In the genomic region with DNA sequence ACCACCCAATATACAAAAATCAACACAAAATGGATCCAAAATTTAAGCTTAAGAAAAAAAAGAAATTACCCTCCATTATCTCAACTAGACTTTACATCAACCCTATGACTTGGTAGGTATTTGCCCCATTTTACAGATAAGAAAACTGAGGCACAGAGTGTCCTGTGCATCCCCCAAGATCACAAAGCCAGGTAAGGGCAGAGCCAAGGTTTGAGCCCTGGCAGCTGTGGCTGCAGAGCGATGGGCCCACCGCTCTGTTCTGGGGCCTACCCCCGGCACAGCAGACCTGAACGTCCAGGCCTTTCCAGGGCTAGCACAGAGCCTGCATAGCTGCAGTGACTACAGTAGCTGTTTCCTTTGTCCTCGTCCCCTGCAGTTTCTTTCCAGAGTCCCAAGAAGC, we compare ENCODE assay signal across 14 cellular contexts.
DNase-seq lines count a peak whose midpoint lies in the region; ATAC-seq and TF ChIP-seq lines count a peak whose summit lies in the region.
"Had no signal": no experiment of that assay in that cellular context is flagged by ENCODE, and none has a peak within 500 bp of the region (broad histone marks: within the 10 kb centered on the region; RNA-seq: fewer than 3 reads in every experiment).

No MANE protein-coding gene starts in this region.

- DNase-seq in NT2/D1 (ENCODE audit: low read depth, low spot score), result no peak
- DNase-seq in caudate nucleus (lab: John Stamatoyannopoulos, UW), result no peak
- no peak for DNase-seq in mesendoderm
- no peak for DNase-seq in transverse colon
- no peak for DNase-seq in NCI-H2171 (lab: John Stamatoyannopoulos, UW)
- DNase-seq in KBM-7, result no peak
- no peak for DNase-seq in activated CD8-positive, alpha-beta memory T cell treated with anti-CD3 and anti-CD28 coated beads, Interleukin-2, amount 10 ng/mL, durations not matched to agents 7 days and 5 days
- DNase-seq: CD8-positive, alpha-beta memory T cell; DND-41; GF-D8; NCI-H146; NCI-H2081 treated with DMSO at 0.1 percent for 48 hours; NCI-H2227 treated with DMSO at 0.1 percent for 48 hours; SHP77 treated with DMSO at 0.1 percent for 48 hours had no signal

- CTCF ChIA-PET in activated CD8-positive, alpha-beta memory T cell treated with anti-CD3 and anti-CD28 coated beads, Interleukin-2, amount 10 ng/mL, durations not matched to agents 7 days and 5 days (lab: Charles Lee), result interaction anchor here (0.9 to 1.4 kb wide), 2 partner anchors 12 to 20 kb away, joined by 3 read pairs; no protein-coding TSS in a partner anchor

- peak overlapping the region; percentile 43 for H3K18ac ChIP-seq in mesendoderm (ENCODE audit: low read length)

- H3K4me1 ChIP-seq in NT2/D1 (ENCODE audit: insufficient read depth, insufficient read length) (peaks cover 10% of the 10 kb centered on the region), mesendoderm (ENCODE audit: control insufficient read depth, low read depth, low read length) (peaks cover 2% of the 10 kb centered on the region), transverse colon (peaks cover 0 to 19% (median 18%) of the 10 kb centered on the region in 4 donors)

- no peak for TF ChIP-seq CTCF in transverse colon (IDR thresholded peaks at IDR 0.05)

- H3K27me3 Mint-ChIP-seq in activated CD8-positive, alpha-beta memory T cell treated with anti-CD3 and anti-CD28 coated beads, Interleukin-2, amount 10 ng/mL, durations not matched to agents 7 days and 5 days, result peaks cover 16% of the 10 kb centered on the region

- H3K9me3 ChIP-seq in NT2/D1 (ENCODE audit: insufficient read depth, low read length), result peaks cover 22% of the 10 kb centered on the region; the same call in 1 of the 2 replicates
- no peaks in the 10 kb centered on the region for H3K9me3 ChIP-seq in transverse colon

- no peak overlapping the region for H3K4ac ChIP-seq in mesendoderm (ENCODE audit: low read depth, low read length)

- no peak overlapping the region for H2BK5ac ChIP-seq in mesendoderm (ENCODE audit: low read length)

- H2AK5ac ChIP-seq in mesendoderm (ENCODE audit: low read length), result no peak overlapping the region

- no peak overlapping the region for H3K56ac ChIP-seq in mesendoderm (ENCODE audit: low read length)

- no peak overlapping the region for H2BK120ac ChIP-seq in mesendoderm (ENCODE audit: low read depth, low read length)

- no peak for TF ChIP-seq POLR2A in transverse colon (IDR thresholded peaks at IDR 0.05)

- H3K9ac ChIP-seq in NT2/D1 (ENCODE audit: insufficient read length, low read depth), result peak overlapping the region; percentile 37
- H3K9ac ChIP-seq in mesendoderm (ENCODE audit: low read length), result no peak overlapping the region

- H2BK15ac ChIP-seq in mesendoderm (replicated peaks; ENCODE audit: low read depth), result no peak overlapping the region

- H3K79me1 ChIP-seq in mesendoderm (ENCODE audit: low read length), result no peaks in the 10 kb centered on the region

- TF ChIP-seq EP300 in transverse colon (IDR thresholded peaks at IDR 0.05; ENCODE audit: low read depth), result no peak

- intact Hi-C loops in transverse colon (cut with DNase I; ENCODE audit: low total_unique reads), result loop anchor here (5.0 kb wide), 2 partner anchors 416 to 1901 kb away; partner anchors contain the start of gene SOX9

- H3K4me3 ChIP-seq in NT2/D1 (ENCODE audit: insufficient read length, low read depth), result no peak overlapping the region
- no peak overlapping the region for H3K4me3 ChIP-seq in mesendoderm (ENCODE audit: low read length)
- no peak overlapping the region for H3K4me3 ChIP-seq in transverse colon

- no peaks in the 10 kb centered on the region for H3K36me3 Mint-ChIP-seq in activated CD8-positive, alpha-beta memory T cell treated with anti-CD3 and anti-CD28 coated beads, Interleukin-2, amount 10 ng/mL, durations not matched to agents 7 days and 5 days
- H3K36me3 Mint-ChIP-seq: CD8-positive, alpha-beta memory T cell had no signal

- peak overlapping the region; percentile 76 for H3K27ac ChIP-seq in caudate nucleus (ENCODE audit: low read depth, low read length)
- H3K27ac ChIP-seq in mesendoderm (ENCODE audit: low read depth, low read length), result no peak overlapping the region
- H3K27ac ChIP-seq in transverse colon, result peak overlapping the region in 3 of 4 donors; percentile 77 to 81 (median 79)

- no peak for ATAC-seq in activated CD8-positive, alpha-beta memory T cell treated with anti-CD3 and anti-CD28 coated beads, Interleukin-2, amount 10 ng/mL, durations not matched to agents 7 days and 5 days

- no peak overlapping the region for H3K27ac Mint-ChIP-seq in activated CD8-positive, alpha-beta memory T cell treated with anti-CD3 and anti-CD28 coated beads, Interleukin-2, amount 10 ng/mL, durations not matched to agents 7 days and 5 days
- H3K27ac Mint-ChIP-seq: CD8-positive, alpha-beta memory T cell had no signal

- H3K9me3 Mint-ChIP-seq in activated CD8-positive, alpha-beta memory T cell treated with anti-CD3 and anti-CD28 coated beads, Interleukin-2, amount 10 ng/mL, durations not matched to agents 7 days and 5 days (ENCODE audit: low read depth), result peaks cover 2% of the 10 kb centered on the region
- H3K9me3 Mint-ChIP-seq: CD8-positive, alpha-beta memory T cell had no signal

- H3K23ac ChIP-seq in mesendoderm (ENCODE audit: low read length), result no peak overlapping the region

- no peak overlapping the region for H3K4me2 ChIP-seq in mesendoderm (ENCODE audit: low read length)

- in situ Hi-C loops in transverse colon (cut with MboI; ENCODE audit: low pct_ligation_motif_present in 1 of 4, low pct_unique_long_range_greater_than_20kb in 1 of 4, low sequenced_read_pairs in 3 of 4), result loop anchor here (10.0 to 25.0 kb wide), 6 partner anchors 104 to 1901 kb away; no protein-coding TSS in a partner anchor
- in situ Hi-C loops in KBM-7 (cut with MboI; ENCODE audit: low pct_unique_long_range_greater_than_20kb, low sequenced_read_pairs), result no loop called here

- no peak overlapping the region for H3K4me3 Mint-ChIP-seq in activated CD8-positive, alpha-beta memory T cell treated with anti-CD3 and anti-CD28 coated beads, Interleukin-2, amount 10 ng/mL, durations not matched to agents 7 days and 5 days
- H3K4me3 Mint-ChIP-seq: CD8-positive, alpha-beta memory T cell had no signal

- H3K36me3 ChIP-seq in NT2/D1 (ENCODE audit: insufficient read depth, insufficient read length, low read length) (no peaks in the 10 kb centered on the region), mesendoderm (ENCODE audit: control insufficient read depth, insufficient read depth, low read length) (no peaks in the 10 kb centered on the region), transverse colon (no peaks in the 10 kb centered on the region)

- no peaks in the 10 kb centered on the region for H3K79me2 ChIP-seq in mesendoderm (ENCODE audit: control insufficient read depth, insufficient read depth, low read length)

- H4K8ac ChIP-seq in mesendoderm (ENCODE audit: low read depth, low read length), result no peak overlapping the region

- H3K27me3 ChIP-seq in NT2/D1 (ENCODE audit: insufficient read depth, insufficient read length) (no peaks in the 10 kb centered on the region), mesendoderm (ENCODE audit: insufficient read depth, low read length, poor library complexity) (no peaks in the 10 kb centered on the region), transverse colon (no peaks in the 10 kb centered on the region)

- WGBS in mesendoderm (ENCODE audit: extremely low coverage, insufficient coverage, low lambda C conversion rate), result no CpG with 5 or more reads among the region's 5 CpGs
- 82% methylated on average over 5 of the region's 5 CpGs; no CpG with 5 or more reads in 1 of the 2 donors for WGBS in transverse colon (ENCODE audit: low coverage in 1 of 2), 2 donors

- no peak overlapping the region for H4K5ac ChIP-seq in mesendoderm (ENCODE audit: low read length)

- H3K4me1 Mint-ChIP-seq in activated CD8-positive, alpha-beta memory T cell treated with anti-CD3 and anti-CD28 coated beads, Interleukin-2, amount 10 ng/mL, durations not matched to agents 7 days and 5 days, result peaks cover 2% of the 10 kb centered on the region
